In the genomic region with DNA sequence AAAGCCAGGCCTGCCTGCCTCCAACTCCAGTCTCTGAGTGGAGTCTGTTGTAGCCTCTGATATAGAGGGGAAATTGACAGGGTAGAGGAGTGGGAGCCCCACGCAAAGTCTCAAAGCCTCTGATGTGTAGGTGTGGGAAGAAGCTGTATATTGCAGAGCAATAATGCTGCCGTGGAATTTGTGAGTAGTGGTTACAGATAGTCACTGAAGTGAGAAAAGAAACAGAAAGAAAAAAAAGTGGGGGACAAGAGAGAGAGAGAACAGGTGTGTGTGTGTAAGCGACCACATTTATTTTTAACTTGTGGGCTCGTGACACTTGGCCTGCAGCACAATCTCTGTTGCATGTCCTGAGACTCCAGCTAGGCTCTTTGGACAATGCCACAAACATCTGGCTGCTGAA, we compare ENCODE assay signal across 9 cellular contexts.
DNase-seq lines count a peak whose midpoint lies in the region; ATAC-seq and TF ChIP-seq lines count a peak whose summit lies in the region.
"Had no signal": no experiment of that assay in that cellular context is flagged by ENCODE, and none has a peak within 500 bp of the region (broad histone marks: within the 10 kb centered on the region; RNA-seq: fewer than 3 reads in every experiment).

No MANE protein-coding gene starts in this region.

- CTCF ChIA-PET in HEK293T (lab: Yijun Ruan, JAX), result no interaction called here

- ATAC-seq in GM19043 (IDR thresholded peaks at IDR 0.05; ENCODE audit: low read depth, unreplicated experiment) (peak; percentile 86), GM21825 (IDR thresholded peaks at IDR 0.05; ENCODE audit: unreplicated experiment) (peak; percentile 90), HG03159 (IDR thresholded peaks at IDR 0.05; ENCODE audit: unreplicated experiment) (peak; percentile 90)

- DNase-seq in stimulated activated naive CD4-positive, alpha-beta T cell treated with Interleukin-2 at 50 U/mL for 16 hours (lab: John Stamatoyannopoulos, UW), result no peak
- DNase-seq in EL (no peak), islet precursor cell (no peak), HEK293T (ENCODE audit: extremely low spot score) (no peak)
- DNase-seq: hippocampal formation, thyroid gland had no signal

- POLR2A ChIA-PET in HEK293T (lab: Yijun Ruan, JAX), result no interaction called here

TF ChIP-seq in HEK293T, 16 proteins besides CTCF, POLR2A, EP300 and RAD21:
- no peak for TF ChIP-seq ARNT (IDR thresholded peaks at IDR 0.05)
- TF ChIP-seq HDGF (IDR thresholded peaks at IDR 0.05; ENCODE audit: borderline replicate concordance), result no peak
- TF ChIP-seq L3MBTL2 (conservative IDR thresholded peaks at IDR 0.05), result no peak
- TF ChIP-seq TARDBP (IDR thresholded peaks at IDR 0.05), result no peak
- no peak for TF ChIP-seq ELF4 (IDR thresholded peaks at IDR 0.05)
- TF ChIP-seq SP1 (IDR thresholded peaks at IDR 0.05), result no peak
- TF ChIP-seq FOXM1 (IDR thresholded peaks at IDR 0.05; ENCODE audit: borderline replicate concordance), result no peak
- TF ChIP-seq CTBP1 (IDR thresholded peaks at IDR 0.05; ENCODE audit: borderline replicate concordance), result no peak
- TF ChIP-seq BHLHE40 (IDR thresholded peaks at IDR 0.05; ENCODE audit: borderline replicate concordance), result no peak
